Comparison of ENCODE assay signal across 9 cellular contexts in genomic region chr14:104792945-104793702, GRCh38. TPM values are rescaled to one million over a fixed set of nuclear protein-coding genes. Genes with fewer than 3 reads are reported as not detected.
DNase-seq lines count a peak whose midpoint lies in the region; ATAC-seq and TF ChIP-seq lines count a peak whose summit lies in the region.
"Had no signal": no experiment of that assay in that cellular context is flagged by ENCODE, and none has a peak within 500 bp of the region (broad histone marks: within the 10 kb centered on the region; RNA-seq: fewer than 3 reads in every experiment).

No MANE protein-coding gene starts in this region.

- peak overlapping the region; percentile 87 for H3K4me3 Mint-ChIP-seq in stimulated activated naive CD8-positive, alpha-beta T cell treated with anti-CD3 and anti-CD28 coated beads, Interleukin-15, Interleukin-2, amounts not matched to agents 100 ng/mL and 50 ng/mL, for 24 hours
- peak overlapping the region; percentile 86 for H3K4me3 Mint-ChIP-seq in mesothelial cell of epicardium

- H3K27me3 ChIP-seq in ascending aorta = no peaks in the 10 kb centered on the region

- peaks cover 3% of the 10 kb centered on the region for H3K36me3 Mint-ChIP-seq in stimulated activated naive CD8-positive, alpha-beta T cell treated with anti-CD3 and anti-CD28 coated beads, Interleukin-15, Interleukin-2, amounts not matched to agents 100 ng/mL and 50 ng/mL, for 24 hours (ENCODE audit: low read depth)
- H3K36me3 Mint-ChIP-seq in mesothelial cell of epicardium = no peaks in the 10 kb centered on the region

- TF ChIP-seq CTCF in ascending aorta (IDR thresholded peaks at IDR 0.05) (no peak), mesothelial cell of epicardium (IDR thresholded peaks at IDR 0.05; ENCODE audit: unreplicated experiment) (no peak)

- H3K9me3 Mint-ChIP-seq in stimulated activated naive CD8-positive, alpha-beta T cell treated with anti-CD3 and anti-CD28 coated beads, Interleukin-15, Interleukin-2, amounts not matched to agents 100 ng/mL and 50 ng/mL, for 24 hours = no peaks in the 10 kb centered on the region
- no peaks in the 10 kb centered on the region for H3K9me3 Mint-ChIP-seq in mesothelial cell of epicardium

- H3K27ac Mint-ChIP-seq in stimulated activated naive CD8-positive, alpha-beta T cell treated with anti-CD3 and anti-CD28 coated beads, Interleukin-15, Interleukin-2, amounts not matched to agents 100 ng/mL and 50 ng/mL, for 24 hours = no peak overlapping the region
- no peak overlapping the region for H3K27ac Mint-ChIP-seq in mesothelial cell of epicardium

- H3K4me1 Mint-ChIP-seq in stimulated activated naive CD8-positive, alpha-beta T cell treated with anti-CD3 and anti-CD28 coated beads, Interleukin-15, Interleukin-2, amounts not matched to agents 100 ng/mL and 50 ng/mL, for 24 hours (ENCODE audit: low read depth) = peaks cover 33% of the 10 kb centered on the region
- H3K4me1 Mint-ChIP-seq in mesothelial cell of epicardium = peaks cover 28% of the 10 kb centered on the region

- H3K36me3 ChIP-seq in ascending aorta = peaks cover 7 to 13% of the 10 kb centered on the region in 2 donors

- H3K4me3 ChIP-seq in ascending aorta = peak overlapping the region in 1 of 2 donors; percentile 97

- intact Hi-C loops in ascending aorta (cut with DNase I) = no loop called here

- peak overlapping the region; percentile 51 to 54 for H3K27ac ChIP-seq in ascending aorta

- H3K9me3 ChIP-seq in ascending aorta = no peaks in the 10 kb centered on the region

- peaks cover 25 to 35% of the 10 kb centered on the region in 2 donors for H3K4me1 ChIP-seq in ascending aorta

- H3K27me3 Mint-ChIP-seq in stimulated activated naive CD8-positive, alpha-beta T cell treated with anti-CD3 and anti-CD28 coated beads, Interleukin-15, Interleukin-2, amounts not matched to agents 100 ng/mL and 50 ng/mL, for 24 hours = no peaks in the 10 kb centered on the region
- H3K27me3 Mint-ChIP-seq in mesothelial cell of epicardium (ENCODE audit: low read depth) = peaks cover 6% of the 10 kb centered on the region

- ATAC-seq in stimulated activated naive CD8-positive, alpha-beta T cell treated with anti-CD3 and anti-CD28 coated beads, Interleukin-15, Interleukin-2, amounts not matched to agents 100 U/mL and 50 U/mL, for 24 hours = no peak
- ATAC-seq in HG03039 (IDR thresholded peaks at IDR 0.05; ENCODE audit: unreplicated experiment) = no peak
- ATAC-seq in GM21529 (IDR thresholded peaks at IDR 0.05; ENCODE audit: unreplicated experiment) = no peak

- DNase-seq in stimulated activated naive CD8-positive, alpha-beta T cell treated with anti-CD3 and anti-CD28 coated beads, Interleukin-15, Interleukin-2, amounts not matched to agents 100 U/mL and 50 U/mL, for 24 hours = no peak
- DNase-seq in ascending aorta (ENCODE audit: low spot score in 2 of 2) (no peak), mesothelial cell of epicardium (ENCODE audit: low spot score in 2 of 2, unreplicated experiment in 2 of 2) (no peak), kidney tubule cell (ENCODE audit: low spot score) (no peak)
- no peak for DNase-seq in stimulated activated CD8-positive, alpha-beta memory T cell treated with anti-CD3 and anti-CD28 coated beads, Interleukin-4, amount 100 ng/mL, for 48 hours
- DNase-seq: SIG-M5 had no signal

RNA-seq across cellular contexts. Expression of gene AKT1, which starts 2.4 kb away (rescaled TPM):
- total RNA-seq in ascending aorta = 112 TPM
- 116 to 122 TPM (median 117 TPM) in 3 replicates for total RNA-seq in mesothelial cell of epicardium

RNA-seq across cellular contexts. Expression of gene ZBTB42, which starts 7.8 kb away (rescaled TPM):
- total RNA-seq in ascending aorta = 23.5 TPM
- 5.8 to 6.7 TPM (median 6.2 TPM) in 3 replicates for total RNA-seq in mesothelial cell of epicardium

RNA-seq across cellular contexts. Expression of gene SIVA1, which starts 40.2 kb away (rescaled TPM):
- total RNA-seq in ascending aorta (410 TPM), mesothelial cell of epicardium (68.7 to 70.9 TPM (median 70.9 TPM) in 3 replicates)
